30 cellular contexts compared by ENCODE assay signal in genomic region chr14:70002589-70003240, GRCh38.
A peak's percentile ranks its signal among the peaks of the same experiment; 100 is the strongest.
DNase-seq lines count a peak whose midpoint lies in the region; ATAC-seq, FAIRE-seq and TF ChIP-seq lines count a peak whose summit lies in the region.
"Had no signal": no experiment of that assay in that cellular context is flagged by ENCODE, and none has a peak within 500 bp of the region (broad histone marks: within the 10 kb centered on the region; RNA-seq: fewer than 3 reads in every experiment).

No MANE protein-coding gene starts in this region.

- no peaks in the 10 kb centered on the region for H4K20me1 ChIP-seq in HepG2 (ENCODE audit: insufficient read depth, low read length)
- no peaks in the 10 kb centered on the region for H4K20me1 ChIP-seq in hepatocyte (ENCODE audit: insufficient read depth, poor library complexity, severe bottlenecking)

- POLR2A ChIA-PET in HepG2 (lab: Yijun Ruan, JAX) = no interaction called here

- no peak for TF ChIP-seq RAD21 in HepG2 (CRISPR knock-in tag; IDR thresholded peaks at IDR 0.05)

- H3K4me2 ChIP-seq in HepG2 (ENCODE audit: low read depth, low read length) = peak overlapping the region; percentile 43
- H3K4me2 ChIP-seq in hepatocyte = no peak overlapping the region

- in situ Hi-C loops in HepG2 (cut with HindIII; ENCODE audit: extremely low pct_ligation_motif_present, low pct_unique_long_range_greater_than_20kb) = loop anchor here (25.0 kb wide), 1 partner anchor 415 kb away; no protein-coding TSS in a partner anchor

- H3K79me2 ChIP-seq in HepG2 (ENCODE audit: insufficient read depth, low read length) (no peaks in the 10 kb centered on the region), hepatocyte (no peaks in the 10 kb centered on the region)

- DNase-seq in HepG2 (ENCODE audit: low spot score) = peak; percentile 59
- DNase-seq in right lobe of liver = no peak
- DNase-seq in NCI-H526 treated with DMSO at 0.1 percent for 48 hours (lab: John Stamatoyannopoulos, UW) = peak; percentile 24
- DNase-seq in hepatocyte (ENCODE audit: low spot score) = peak; percentile 13
- no peak for DNase-seq in UCSD-AML1 (lab: John Stamatoyannopoulos, UW; ENCODE audit: unreplicated experiment)
- DNase-seq in activated T-cell treated with anti-CD3 and anti-CD28 coated beads, Interleukin-2, amount 50 U/mL, for 4 hours = no peak
- no peak for DNase-seq in T-helper 9 cell
- DNase-seq in activated effector memory CD4-positive, alpha-beta T cell treated with Interleukin-2 at 50 U/mL for 16 hours = no peak
- DNase-seq: activated CD4-positive, alpha-beta T cell treated with anti-CD3 and anti-CD28 coated beads, Interleukin-2, amount 10 ng/mL, durations not matched to agents 7 days and 5 days; activated naive CD4-positive, alpha-beta T cell treated with anti-CD3 and anti-CD28 coated beads, Interleukin-2, amount 50 U/mL, for 16 hours; CD4-positive, alpha-beta memory T cell; hypothalamus; immature natural killer cell; mesendoderm; NCI-H1105 treated with DMSO at 0.1 percent for 48 hours; NCI-H510A treated with DMSO at 0.1 percent for 48 hours; Peyer's patch; SHP77 treated with DMSO at 0.1 percent for 48 hours; stimulated activated CD4-positive, alpha-beta T cell treated with anti-CD3 and anti-CD28 coated beads, Interleukin-15, amount 100 ng/mL, for 24 hours; stimulated activated naive CD4-positive, alpha-beta T cell; SW 1271; T1000 had no signal

- H3K9me2 ChIP-seq in hepatocyte (replicated peaks; ENCODE audit: insufficient read depth) = no peaks in the 10 kb centered on the region

- intact Hi-C loops in HepG2 (cut with micrococcal nuclease; ENCODE audit: unreplicated experiment) (no loop called here), right lobe of liver (cut with DNase I) (no loop called here)

- H3K9me3 Mint-ChIP-seq in activated T-cell treated with anti-CD3 and anti-CD28 coated beads, Interleukin-2, amount 50 U/mL, for 4 hours = no peaks in the 10 kb centered on the region
- H3K9me3 Mint-ChIP-seq: activated CD4-positive, alpha-beta T cell treated with anti-CD3 and anti-CD28 coated beads, Interleukin-2, amount 10 ng/mL, durations not matched to agents 7 days and 5 days; CD4-positive, alpha-beta memory T cell; central memory CD8-positive, alpha-beta T cell; immature natural killer cell had no signal

- H3K36me3 ChIP-seq in HepG2 (replicated peaks in 1 of 2; ENCODE audit: control insufficient read depth in 1 of 2, insufficient read depth in 2 of 2, low read length in 2 of 2) = peaks cover 0 to 2% of the 10 kb centered on the region in 2 experiments; a peak in 2 of 5 replicates
- H3K36me3 ChIP-seq in right lobe of liver = no peaks in the 10 kb centered on the region
- H3K36me3 ChIP-seq in hepatocyte (replicated peaks; ENCODE audit: insufficient read depth, low read depth) = no peaks in the 10 kb centered on the region
- H3K36me3 ChIP-seq: gastroesophageal sphincter, Peyer's patch, suprapubic skin had no signal

- peak; percentile 8 for FAIRE-seq in HepG2 (lab: Jason Lieb, UNC)
- FAIRE-seq: A204.1, endometrium, H54, K562 had no signal

- H3K27me3 Mint-ChIP-seq in activated T-cell treated with anti-CD3 and anti-CD28 coated beads, Interleukin-2, amount 50 U/mL, for 4 hours (ENCODE audit: low read depth) = peaks cover 2% of the 10 kb centered on the region

- H3K27me3 ChIP-seq in HepG2 (ENCODE audit: control insufficient read depth in 1 of 2, insufficient read depth in 2 of 2, low read length in 2 of 2) = no peaks in the 10 kb centered on the region
- no peaks in the 10 kb centered on the region for H3K27me3 ChIP-seq in right lobe of liver
- H3K27me3 ChIP-seq in hepatocyte = no peaks in the 10 kb centered on the region
- H3K27me3 ChIP-seq: gastroesophageal sphincter, Peyer's patch, suprapubic skin had no signal

- TF ChIP-seq CTCF in HepG2 (CRISPR knock-in tag; IDR thresholded peaks at IDR 0.05) (no peak), right lobe of liver (IDR thresholded peaks at IDR 0.05) (no peak), hepatocyte (IDR thresholded peaks at IDR 0.05; ENCODE audit: poor library complexity) (no peak)

- H3K36me3 Mint-ChIP-seq in activated T-cell treated with anti-CD3 and anti-CD28 coated beads, Interleukin-2, amount 50 U/mL, for 4 hours (ENCODE audit: insufficient read depth) = no peaks in the 10 kb centered on the region
- H3K36me3 Mint-ChIP-seq: CD4-positive, alpha-beta memory T cell; immature natural killer cell had no signal

- H3K4me1 ChIP-seq in HepG2 (ENCODE audit: insufficient read depth, low read length) (peaks cover 74% of the 10 kb centered on the region), right lobe of liver (peaks cover 0 to 58% (median 18%) of the 10 kb centered on the region in 4 donors), hepatocyte (ENCODE audit: insufficient read depth) (peaks cover 30% of the 10 kb centered on the region)
- H3K4me1 ChIP-seq: Peyer's patch, suprapubic skin had no signal

- H3K4me3 ChIP-seq in HepG2 (replicated peaks in 1 of 3; ENCODE audit: insufficient read depth in 1 of 3, low read depth in 2 of 3, low read length in 3 of 3) = no peak overlapping the region
- H3K4me3 ChIP-seq in right lobe of liver = no peak overlapping the region
- no peak overlapping the region for H3K4me3 ChIP-seq in hepatocyte
- H3K4me3 ChIP-seq: gastroesophageal sphincter, K562, Peyer's patch, suprapubic skin had no signal

- no peak overlapping the region for H2AFZ ChIP-seq in HepG2 (ENCODE audit: low read length)
- H2AFZ ChIP-seq in hepatocyte = no peak overlapping the region

- H3K9me3 ChIP-seq in HepG2 (ENCODE audit: low read length) (no peaks in the 10 kb centered on the region), right lobe of liver (no peaks in the 10 kb centered on the region), hepatocyte (ENCODE audit: low read depth) (no peaks in the 10 kb centered on the region)
- H3K9me3 ChIP-seq: gastroesophageal sphincter, Peyer's patch, suprapubic skin had no signal

- no peak; a peak in 1 of 4 replicates for TF ChIP-seq EP300 in HepG2 (IDR thresholded peaks at IDR 0.05; ENCODE audit: low read depth in 2 of 2, low read length in 2 of 2)
- TF ChIP-seq EP300 in HepG2 (CRISPR knock-in tag; IDR thresholded peaks at IDR 0.05; ENCODE audit: borderline replicate concordance) = no peak

- H3K4me3 Mint-ChIP-seq in activated T-cell treated with anti-CD3 and anti-CD28 coated beads, Interleukin-2, amount 50 U/mL, for 4 hours = no peak overlapping the region
- H3K4me3 Mint-ChIP-seq: activated CD4-positive, alpha-beta T cell treated with anti-CD3 and anti-CD28 coated beads, Interleukin-2, amount 10 ng/mL, durations not matched to agents 7 days and 5 days; CD4-positive, alpha-beta memory T cell; central memory CD8-positive, alpha-beta T cell; immature natural killer cell had no signal

- TF ChIP-seq POLR2A in HepG2 (IDR thresholded peaks at IDR 0.05; ENCODE audit: insufficient read depth in 1 of 2, low read depth in 2 of 2, low read length in 2 of 2) = no peak
- TF ChIP-seq POLR2A in right lobe of liver (IDR thresholded peaks at IDR 0.05) = no peak

- ATAC-seq in HepG2 (no peak), right lobe of liver (no peak)
- ATAC-seq in activated T-cell treated with anti-CD3 and anti-CD28 coated beads, Interleukin-2, amount 50 U/mL, for 4 hours = no peak
- ATAC-seq: gastroesophageal sphincter, K562, left lobe of liver had no signal

- CTCF ChIA-PET in HepG2 (lab: Yijun Ruan, JAX; ENCODE audit: low intra/inter-chr PET ratio, low total read pairs) = no interaction called here

- WGBS in HepG2 (ENCODE audit: low lambda C conversion rate) = 78% methylated on average over 6 of the region's 6 CpGs
- 58% methylated on average over 4 of the region's 6 CpGs for WGBS in right lobe of liver (ENCODE audit: insufficient coverage, low coverage, low lambda C conversion rate, missing lambda C conversion rate)
- 88% methylated on average over 6 of the region's 6 CpGs for WGBS in hepatocyte (ENCODE audit: low lambda C conversion rate, missing lambda C conversion rate)

- H3K4me1 Mint-ChIP-seq in activated T-cell treated with anti-CD3 and anti-CD28 coated beads, Interleukin-2, amount 50 U/mL, for 4 hours (ENCODE audit: low read depth) = no peaks in the 10 kb centered on the region
- H3K4me1 Mint-ChIP-seq: CD4-positive, alpha-beta memory T cell; central memory CD8-positive, alpha-beta T cell; immature natural killer cell had no signal

- H3K27ac ChIP-seq in HepG2 (ENCODE audit: extremely low read length, insufficient read depth, low read length) = peak overlapping the region; percentile 48
- H3K27ac ChIP-seq in right lobe of liver = peak overlapping the region in 1 of 3 donors; percentile 60
- H3K27ac ChIP-seq in hepatocyte = no peak overlapping the region
- H3K27ac ChIP-seq: gastroesophageal sphincter, Peyer's patch, suprapubic skin had no signal

- no peak overlapping the region for H3K9ac ChIP-seq in HepG2 (ENCODE audit: insufficient read depth, low read depth, low read length)

- no TSS peak for BruUV-seq in HepG2 (replicated peaks; lab: Mats Ljungman, UMichigan)

TF ChIP-seq in HepG2, 621 proteins besides CTCF, POLR2A, EP300 and RAD21 (continues in another document):
- peak; percentile 52; the same call in 1 of the 2 replicates for TF ChIP-seq ZMYM4 (CRISPR knock-in tag; IDR thresholded peaks at IDR 0.05)
- TF ChIP-seq, protein P1, sequence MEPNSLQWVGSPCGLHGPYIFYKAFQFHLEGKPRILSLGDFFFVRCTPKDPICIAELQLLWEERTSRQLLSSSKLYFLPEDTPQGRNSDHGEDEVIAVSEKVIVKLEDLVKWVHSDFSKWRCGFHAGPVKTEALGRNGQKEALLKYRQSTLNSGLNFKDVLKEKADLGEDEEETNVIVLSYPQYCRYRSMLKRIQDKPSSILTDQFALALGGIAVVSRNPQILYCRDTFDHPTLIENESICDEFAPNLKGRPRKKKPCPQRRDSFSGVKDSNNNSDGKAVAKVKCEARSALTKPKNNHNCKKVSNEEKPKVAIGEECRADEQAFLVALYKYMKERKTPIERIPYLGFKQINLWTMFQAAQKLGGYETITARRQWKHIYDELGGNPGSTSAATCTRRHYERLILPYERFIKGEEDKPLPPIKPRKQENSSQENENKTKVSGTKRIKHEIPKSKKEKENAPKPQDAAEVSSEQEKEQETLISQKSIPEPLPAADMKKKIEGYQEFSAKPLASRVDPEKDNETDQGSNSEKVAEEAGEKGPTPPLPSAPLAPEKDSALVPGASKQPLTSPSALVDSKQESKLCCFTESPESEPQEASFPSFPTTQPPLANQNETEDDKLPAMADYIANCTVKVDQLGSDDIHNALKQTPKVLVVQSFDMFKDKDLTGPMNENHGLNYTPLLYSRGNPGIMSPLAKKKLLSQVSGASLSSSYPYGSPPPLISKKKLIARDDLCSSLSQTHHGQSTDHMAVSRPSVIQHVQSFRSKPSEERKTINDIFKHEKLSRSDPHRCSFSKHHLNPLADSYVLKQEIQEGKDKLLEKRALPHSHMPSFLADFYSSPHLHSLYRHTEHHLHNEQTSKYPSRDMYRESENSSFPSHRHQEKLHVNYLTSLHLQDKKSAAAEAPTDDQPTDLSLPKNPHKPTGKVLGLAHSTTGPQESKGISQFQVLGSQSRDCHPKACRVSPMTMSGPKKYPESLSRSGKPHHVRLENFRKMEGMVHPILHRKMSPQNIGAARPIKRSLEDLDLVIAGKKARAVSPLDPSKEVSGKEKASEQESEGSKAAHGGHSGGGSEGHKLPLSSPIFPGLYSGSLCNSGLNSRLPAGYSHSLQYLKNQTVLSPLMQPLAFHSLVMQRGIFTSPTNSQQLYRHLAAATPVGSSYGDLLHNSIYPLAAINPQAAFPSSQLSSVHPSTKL (CRISPR knock-in tag; IDR thresholded peaks at IDR 0.05) = peak; percentile 57; the same call in 1 of the 2 replicates

Comparison
In these comparisons a context has a peak if more than half of its experiments do, and no peak if none do; other contexts are left out.
1. DNase-seq: peak in HepG2 (single experiment), NCI-H526 treated with DMSO at 0.1 percent for 48 hours (single experiment) and hepatocyte (single experiment); none in right lobe of liver (0 of 3), UCSD-AML1 (single experiment), activated T-cell treated with anti-CD3 and anti-CD28 coated beads, Interleukin-2, amount 50 U/mL, for 4 hours (single experiment), T-helper 9 cell (single experiment) and activated effector memory CD4-positive, alpha-beta T cell treated with Interleukin-2 at 50 U/mL for 16 hours (single experiment).